10 cellular contexts compared by ENCODE assay signal in genomic region chr15:90142216-90143175, GRCh38. TPM values are rescaled to one million over a fixed set of nuclear protein-coding genes. Genes with fewer than 3 reads are reported as not detected.
A peak's percentile ranks its signal among the peaks of the same experiment; 100 is the strongest.
DNase-seq lines count a peak whose midpoint lies in the region; ATAC-seq and TF ChIP-seq lines count a peak whose summit lies in the region.
"Had no signal": no experiment of that assay in that cellular context is flagged by ENCODE, and none has a peak within 500 bp of the region (broad histone marks: within the 10 kb centered on the region; RNA-seq: fewer than 3 reads in every experiment).

No MANE protein-coding gene starts in this region.

- H3K9me3 ChIP-seq in BLaER1 treated with 17β-estradiol and CSF1 and Interleukin-3, amounts not matched to agents 10 nM and 100 nM (replicated peaks in 1 of 11): no peaks in the 10 kb centered on the region
- H3K9me3 ChIP-seq in naive thymus-derived CD4-positive, alpha-beta T cell (ENCODE audit: control insufficient read depth in 2 of 3, low read length in 3 of 3): no peaks in the 10 kb centered on the region
- no peaks in the 10 kb centered on the region for H3K9me3 ChIP-seq in spleen

- POLR2A ChIA-PET in naive thymus-derived CD4-positive, alpha-beta T cell (lab: Charles Lee): interaction anchor here (0.6 to 0.7 kb wide), 2 partner anchors 40 to 80 kb away, joined by 3 to 5 read pairs; partner anchors contain the start of gene IDH2

- H3K36me3 Mint-ChIP-seq in activated T-cell treated with anti-CD3 and anti-CD28 coated beads, Interleukin-2, amount 50 U/mL, for 24 hours (ENCODE audit: low read depth): no peaks in the 10 kb centered on the region
- H3K36me3 Mint-ChIP-seq in naive thymus-derived CD4-positive, alpha-beta T cell: peaks cover 0 to 7% (median 0%) of the 10 kb centered on the region in 5 donors

- no peak overlapping the region for H3K4me3 ChIP-seq in BLaER1 treated with 17β-estradiol and CSF1 and Interleukin-3, amounts not matched to agents 10 nM and 100 nM
- H3K4me3 ChIP-seq in naive thymus-derived CD4-positive, alpha-beta T cell (ENCODE audit: low read length): peak overlapping the region; percentile 9
- no peak overlapping the region for H3K4me3 ChIP-seq in spleen
- H3K4me3 ChIP-seq: dorsolateral prefrontal cortex had no signal

- peak overlapping the region; percentile 25 for H3K4me3 Mint-ChIP-seq in activated T-cell treated with anti-CD3 and anti-CD28 coated beads, Interleukin-2, amount 50 U/mL, for 24 hours
- peak overlapping the region; percentile 49 to 77 (median 67) for H3K4me3 Mint-ChIP-seq in naive thymus-derived CD4-positive, alpha-beta T cell
- H3K4me3 Mint-ChIP-seq: B cell had no signal

- TF ChIP-seq POLR2A in spleen (IDR thresholded peaks at IDR 0.05): no peak

- no peaks in the 10 kb centered on the region for H3K27me3 ChIP-seq in BLaER1 treated with 17β-estradiol and CSF1 and Interleukin-3, amounts not matched to agents 10 nM and 100 nM
- no peaks in the 10 kb centered on the region for H3K27me3 ChIP-seq in naive thymus-derived CD4-positive, alpha-beta T cell (ENCODE audit: control insufficient read depth in 2 of 2, insufficient read depth in 2 of 2, low read length in 2 of 2)
- H3K27me3 ChIP-seq in spleen (replicated peaks in 1 of 7): peaks cover 0 to 5% (median 0%) of the 10 kb centered on the region in 7 donors
- H3K27me3 ChIP-seq: dorsolateral prefrontal cortex had no signal

- ATAC-seq in naive thymus-derived CD4-positive, alpha-beta T cell: peak; percentile 90

- peaks cover 27% of the 10 kb centered on the region for H3K4me1 Mint-ChIP-seq in activated T-cell treated with anti-CD3 and anti-CD28 coated beads, Interleukin-2, amount 50 U/mL, for 24 hours (ENCODE audit: low read depth)
- H3K4me1 Mint-ChIP-seq in naive thymus-derived CD4-positive, alpha-beta T cell: peaks cover 6 to 36% (median 26%) of the 10 kb centered on the region in 7 donors

- peaks cover 34 to 72% (median 52%) of the 10 kb centered on the region in 10 experiments for H3K4me1 ChIP-seq in BLaER1 treated with 17β-estradiol and CSF1 and Interleukin-3, amounts not matched to agents 10 nM and 100 nM
- H3K4me1 ChIP-seq in naive thymus-derived CD4-positive, alpha-beta T cell (ENCODE audit: control insufficient read depth in 2 of 2, insufficient read depth in 2 of 2, low read length in 2 of 2): peaks cover 0 to 4% of the 10 kb centered on the region in 2 donors
- H3K4me1 ChIP-seq in spleen: peaks cover 0 to 16% (median 10%) of the 10 kb centered on the region in 6 donors

- 64 to 75% (median 68%) methylated on average over 21 of the region's 21 CpGs for WGBS in spleen, 5 donors

- peak overlapping the region; percentile 31 to 79 (median 60) for H3K4me2 ChIP-seq in BLaER1 treated with 17β-estradiol and CSF1 and Interleukin-3, amounts not matched to agents 10 nM and 100 nM

- peak overlapping the region; percentile 81 for H3K27ac Mint-ChIP-seq in activated T-cell treated with anti-CD3 and anti-CD28 coated beads, Interleukin-2, amount 50 U/mL, for 24 hours
- peak overlapping the region; percentile 37 to 92 (median 77) for H3K27ac Mint-ChIP-seq in naive thymus-derived CD4-positive, alpha-beta T cell
- H3K27ac Mint-ChIP-seq: B cell had no signal

- CTCF ChIA-PET in naive thymus-derived CD4-positive, alpha-beta T cell (lab: Charles Lee): interaction anchor here (0.6 to 1.7 kb wide), 7 partner anchors 9 to 340 kb away, joined by 3 to 11 read pairs (median 3); no protein-coding TSS in a partner anchor

- DNase-seq in NOMO-1 treated with dmso at 0.1 percent for 144 hours (lab: John Stamatoyannopoulos, UW; ENCODE audit: unreplicated experiment) (peak; percentile 26), NCI-H2171 (lab: John Stamatoyannopoulos, UW) (no peak), NCI-H526 treated with DMSO at 0.1 percent for 48 hours (lab: John Stamatoyannopoulos, UW) (no peak), anterior cingulate cortex (lab: John Stamatoyannopoulos, UW) (no peak), spleen (no peak)
- peak; percentile 53 for DNase-seq in activated T-cell treated with anti-CD3 and anti-CD28 coated beads, Interleukin-2, amount 50 U/mL, for 24 hours
- peak in 8 of 9 donors; percentile 33 to 76 (median 52) for DNase-seq in naive thymus-derived CD4-positive, alpha-beta T cell

- H3K27ac ChIP-seq in BLaER1 treated with 17β-estradiol and CSF1 and Interleukin-3, amounts not matched to agents 10 nM and 100 nM: peak overlapping the region in 4 of 11 experiments; percentile 9 to 43 (median 38); a peak in 4 of 22 replicates
- no peak overlapping the region for H3K27ac ChIP-seq in naive thymus-derived CD4-positive, alpha-beta T cell (ENCODE audit: low read depth, low read length)
- no peak overlapping the region for H3K27ac ChIP-seq in spleen

- no peaks in the 10 kb centered on the region for H4K20me1 ChIP-seq in BLaER1 treated with 17β-estradiol and CSF1 and Interleukin-3, amounts not matched to agents 10 nM and 100 nM

- TF ChIP-seq CTCF in spleen (IDR thresholded peaks at IDR 0.05 in 8 of 11, conservative IDR thresholded peaks at IDR 0.05 in 3 of 11): no peak

- intact Hi-C loops in naive thymus-derived CD4-positive, alpha-beta T cell (cut with micrococcal nuclease): loop anchor here (1.0 to 5.0 kb wide), 5 partner anchors 43 to 144 kb away; partner anchors contain the start of genes CIB1 (in 2 of the 2), GDPGP1 (in 2 of the 2) and NGRN (in 1 of the 2)
- intact Hi-C loops in spleen (cut with DNase I; ENCODE audit: low total_unique reads): no loop called here

- H3K9me3 Mint-ChIP-seq in activated T-cell treated with anti-CD3 and anti-CD28 coated beads, Interleukin-2, amount 50 U/mL, for 24 hours: peaks cover 3% of the 10 kb centered on the region
- peaks cover 0 to 9% (median 0%) of the 10 kb centered on the region in 11 donors for H3K9me3 Mint-ChIP-seq in naive thymus-derived CD4-positive, alpha-beta T cell

- H3K9ac ChIP-seq in BLaER1 treated with 17β-estradiol and CSF1 and Interleukin-3, amounts not matched to agents 10 nM and 100 nM: peak overlapping the region in 5 of 11 experiments; percentile 0 to 44 (median 20); a peak in 6 of 22 replicates

- no peaks in the 10 kb centered on the region for H3K27me3 Mint-ChIP-seq in activated T-cell treated with anti-CD3 and anti-CD28 coated beads, Interleukin-2, amount 50 U/mL, for 24 hours
- H3K27me3 Mint-ChIP-seq in naive thymus-derived CD4-positive, alpha-beta T cell: peaks cover 0 to 2% (median 0%) of the 10 kb centered on the region in 5 donors

- H3K36me3 ChIP-seq in BLaER1 treated with 17β-estradiol and CSF1 and Interleukin-3, amounts not matched to agents 10 nM and 100 nM: no peaks in the 10 kb centered on the region
- H3K36me3 ChIP-seq in naive thymus-derived CD4-positive, alpha-beta T cell (ENCODE audit: control insufficient read depth in 2 of 3, insufficient read depth in 3 of 3, low read length in 3 of 3): no peaks in the 10 kb centered on the region
- H3K36me3 ChIP-seq in spleen: no peaks in the 10 kb centered on the region

RNA-seq across cellular contexts. Expression of gene IDH2, which starts 40.2 kb away (rescaled TPM):
- total RNA-seq in naive thymus-derived CD4-positive, alpha-beta T cell: 100 to 1,000 TPM in 1 of 5 experiments, 10 to 100 TPM in 4; 32.4 to 230 (median 33.7) TPM
- 10 to 100 TPM; 76.0 to 91.3 TPM for polyA plus RNA-seq in naive thymus-derived CD4-positive, alpha-beta T cell
- 10 to 100 TPM; 42.8 to 70.9 (median 52.5) TPM for total RNA-seq in spleen
- polyA plus RNA-seq in spleen: 10 to 100 TPM; 36.4 to 57.8 (median 53.5) TPM

RNA-seq across cellular contexts. Expression of gene SEMA4B, which starts 58.6 kb away (rescaled TPM):
- 10 to 100 TPM; 15.9 to 31.0 (median 20.7) TPM for total RNA-seq in naive thymus-derived CD4-positive, alpha-beta T cell
- 10 to 100 TPM in 1 of 2 donors, 1 to 10 TPM in 1; 5.6 to 11.0 TPM for polyA plus RNA-seq in naive thymus-derived CD4-positive, alpha-beta T cell
- 10 to 100 TPM; 57.7 to 90.0 (median 77.0) TPM for total RNA-seq in spleen
- polyA plus RNA-seq in spleen: 10 to 100 TPM; 16.4 to 25.0 (median 16.7) TPM

Comparison
In these comparisons a context has a peak if more than half of its experiments do, and no peak if none do; other contexts are left out.
1. DNase-seq: peak in NOMO-1 treated with dmso at 0.1 percent for 144 hours (single experiment), activated T-cell treated with anti-CD3 and anti-CD28 coated beads, Interleukin-2, amount 50 U/mL, for 24 hours (single experiment) and naive thymus-derived CD4-positive, alpha-beta T cell (8 of 9); none in NCI-H2171 (single experiment), NCI-H526 treated with DMSO at 0.1 percent for 48 hours (single experiment), anterior cingulate cortex (0 of 58) and spleen (single experiment).